In the genomic region with DNA sequence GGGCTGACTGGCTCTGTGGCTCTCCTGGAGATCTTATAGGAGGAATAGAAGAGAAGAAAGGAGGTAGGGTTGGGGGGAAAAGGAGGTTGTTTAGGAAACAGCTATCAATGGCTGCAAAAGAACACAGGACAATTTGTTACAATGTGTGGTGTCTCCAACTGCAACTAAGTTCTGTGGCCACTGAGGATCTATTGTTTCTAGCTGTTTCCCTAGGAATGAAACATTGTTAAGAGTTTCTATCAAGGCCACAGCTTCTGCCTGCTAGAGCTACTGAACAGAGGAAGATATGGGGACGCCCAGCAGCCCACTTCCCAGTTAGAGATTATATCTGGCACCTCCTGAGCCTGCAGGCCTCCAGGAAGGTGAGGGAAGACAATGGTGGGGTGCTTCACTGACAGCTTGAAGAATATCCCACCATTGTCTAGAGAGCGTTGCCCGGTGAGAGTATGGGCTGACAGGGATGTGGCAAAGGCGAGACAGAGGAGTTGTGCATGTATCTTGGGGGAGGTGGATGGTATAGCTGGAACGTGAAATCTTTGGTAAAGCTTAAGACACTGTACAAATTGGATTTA, we compare ENCODE assay signal across 13 cellular contexts. TPM values are rescaled to one million over a fixed set of nuclear protein-coding genes. Genes with fewer than 3 reads are reported as not detected.
DNase-seq lines count a peak whose midpoint lies in the region; ATAC-seq and TF ChIP-seq lines count a peak whose summit lies in the region.
"Had no signal": no experiment of that assay in that cellular context is flagged by ENCODE, and none has a peak within 500 bp of the region (broad histone marks: within the 10 kb centered on the region; RNA-seq: fewer than 3 reads in every experiment).

No MANE protein-coding gene starts in this region.

- H3K27me3 ChIP-seq in CD8-positive, alpha-beta memory T cell (ENCODE audit: insufficient read depth, low read length, poor library complexity, severe bottlenecking), result no peaks in the 10 kb centered on the region
- H3K27me3 ChIP-seq in NT2/D1 (ENCODE audit: insufficient read depth, insufficient read length), result no peaks in the 10 kb centered on the region

- POLR2A ChIA-PET in CD8-positive, alpha-beta memory T cell (lab: Charles Lee), result no interaction called here

- no peaks in the 10 kb centered on the region for H3K9me3 Mint-ChIP-seq in CD8-positive, alpha-beta memory T cell
- no peaks in the 10 kb centered on the region for H3K9me3 Mint-ChIP-seq in effector memory CD8-positive, alpha-beta T cell
- no peaks in the 10 kb centered on the region for H3K9me3 Mint-ChIP-seq in nephron progenitor cell

- no peak overlapping the region for H3K4me3 ChIP-seq in CD8-positive, alpha-beta memory T cell (ENCODE audit: low read length)
- H3K4me3 ChIP-seq in NT2/D1 (ENCODE audit: insufficient read length, low read depth), result peak overlapping the region; percentile 24

- H3K4me1 ChIP-seq in CD8-positive, alpha-beta memory T cell (ENCODE audit: insufficient read depth, low read length), result peaks cover 10% of the 10 kb centered on the region
- peaks cover 10% of the 10 kb centered on the region for H3K4me1 ChIP-seq in NT2/D1 (ENCODE audit: insufficient read depth, insufficient read length)

- CTCF ChIA-PET in CD8-positive, alpha-beta memory T cell (lab: Charles Lee), result interaction anchor here (1.0 to 1.9 kb wide), 4 partner anchors 12 to 83 kb away, joined by 3 to 4 read pairs (median 4); no protein-coding TSS in a partner anchor

- H3K9me3 ChIP-seq in CD8-positive, alpha-beta memory T cell (ENCODE audit: low read length), result no peaks in the 10 kb centered on the region
- H3K9me3 ChIP-seq in NT2/D1 (ENCODE audit: insufficient read depth, low read length), result no peaks in the 10 kb centered on the region

- H3K27ac ChIP-seq in CD8-positive, alpha-beta memory T cell (ENCODE audit: low read depth, low read length), result peak overlapping the region; percentile 19

- no peaks in the 10 kb centered on the region for H3K36me3 ChIP-seq in CD8-positive, alpha-beta memory T cell (ENCODE audit: insufficient read depth, low read length)
- H3K36me3 ChIP-seq in NT2/D1 (ENCODE audit: insufficient read depth, insufficient read length, low read length), result peaks cover 78% of the 10 kb centered on the region

- no peak for DNase-seq in CD8-positive, alpha-beta memory T cell
- no peak for DNase-seq in NT2/D1 (ENCODE audit: low read depth, low spot score)
- DNase-seq in effector memory CD8-positive, alpha-beta T cell, result no peak
- no peak for DNase-seq in nephron progenitor cell
- DNase-seq in NCI-H82 (lab: John Stamatoyannopoulos, UW), result no peak
- DNase-seq in activated gamma-delta T cell treated with Interleukin-2 at 50 U/mL for 16 hours, result no peak
- DNase-seq: DMS153, NCI-H2081, retina, SHP77 had no signal

- H3K27me3 Mint-ChIP-seq in CD8-positive, alpha-beta memory T cell, result no peaks in the 10 kb centered on the region
- H3K27me3 Mint-ChIP-seq in effector memory CD8-positive, alpha-beta T cell, result no peaks in the 10 kb centered on the region
- peaks cover 8% of the 10 kb centered on the region for H3K27me3 Mint-ChIP-seq in nephron progenitor cell (ENCODE audit: low read depth, poor library complexity)

- H3K4me3 Mint-ChIP-seq in CD8-positive, alpha-beta memory T cell, result no peak overlapping the region
- H3K4me3 Mint-ChIP-seq in effector memory CD8-positive, alpha-beta T cell, result no peak overlapping the region
- peak overlapping the region; percentile 98 for H3K4me3 Mint-ChIP-seq in nephron progenitor cell

- no peak for ATAC-seq in effector memory CD8-positive, alpha-beta T cell (replicated peaks)
- ATAC-seq in GM18517 (IDR thresholded peaks at IDR 0.05; ENCODE audit: unreplicated experiment) (no peak), HG02571 (IDR thresholded peaks at IDR 0.05; ENCODE audit: unreplicated experiment) (no peak)

- H3K9ac ChIP-seq in NT2/D1 (ENCODE audit: insufficient read length, low read depth), result no peak overlapping the region

- peaks cover 13 to 15% (median 14%) of the 10 kb centered on the region in 3 donors for H3K36me3 Mint-ChIP-seq in CD8-positive, alpha-beta memory T cell
- H3K36me3 Mint-ChIP-seq in effector memory CD8-positive, alpha-beta T cell (ENCODE audit: insufficient read depth), result peaks cover 18% of the 10 kb centered on the region
- peaks cover 81% of the 10 kb centered on the region for H3K36me3 Mint-ChIP-seq in nephron progenitor cell (ENCODE audit: low read depth)

- no peak for TF ChIP-seq CTCF in nephron progenitor cell (IDR thresholded peaks at IDR 0.05)

- H3K4me1 Mint-ChIP-seq in CD8-positive, alpha-beta memory T cell, result peaks cover 20 to 29% (median 21%) of the 10 kb centered on the region in 3 donors
- H3K4me1 Mint-ChIP-seq in effector memory CD8-positive, alpha-beta T cell (ENCODE audit: low read depth in 2 of 2), result peaks cover 24 to 30% of the 10 kb centered on the region in 2 donors
- H3K4me1 Mint-ChIP-seq in nephron progenitor cell, result peaks cover 86% of the 10 kb centered on the region

- peak overlapping the region in 2 of 8 donors; percentile 3 to 30 for H3K27ac Mint-ChIP-seq in CD8-positive, alpha-beta memory T cell
- H3K27ac Mint-ChIP-seq in effector memory CD8-positive, alpha-beta T cell, result peak overlapping the region; percentile 6 to 18
- H3K27ac Mint-ChIP-seq in nephron progenitor cell, result peak overlapping the region; percentile 40

RNA-seq across cellular contexts. Expression of gene SCD, which starts 4.0 kb away (rescaled TPM):
- 10 to 100 TPM; 43.9 to 45.3 TPM for total RNA-seq in CD8-positive, alpha-beta memory T cell
- 5.1 TPM for polyA plus RNA-seq in CD8-positive, alpha-beta memory T cell

RNA-seq across cellular contexts. Expression of gene PKD2L1, which starts 21.0 kb away (rescaled TPM):
- not detected for total RNA-seq in CD8-positive, alpha-beta memory T cell
- polyA plus RNA-seq in CD8-positive, alpha-beta memory T cell, result not detected
- total RNA-seq: dermis microvascular lymphatic vessel endothelial cell had no signal
